ENCODE assay signal across 7 cellular contexts in the genomic region with DNA sequence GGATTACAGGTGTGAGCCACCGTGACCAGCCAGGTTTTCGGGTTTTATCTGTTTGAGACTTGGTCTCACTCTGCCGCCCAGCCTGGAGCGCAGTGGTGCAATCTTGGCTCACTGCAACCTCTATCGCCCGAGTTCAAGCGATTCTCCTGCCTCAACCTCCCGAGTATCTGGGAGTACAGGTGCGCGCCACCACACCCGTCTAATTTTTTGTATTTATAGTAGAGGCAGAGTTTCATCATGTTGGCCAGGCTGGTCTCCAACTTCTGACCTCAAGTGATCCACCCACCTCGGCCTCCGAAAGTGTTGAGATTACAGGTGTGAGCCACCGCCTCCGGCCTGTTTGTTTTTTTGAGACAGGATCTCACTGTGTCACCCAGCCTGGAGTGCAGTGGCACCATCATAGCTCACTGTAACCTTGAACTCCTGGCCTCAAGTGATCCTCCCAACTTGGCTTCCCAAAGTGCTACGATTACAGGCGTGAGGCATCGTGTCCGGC. TPM values are rescaled to one million over a fixed set of nuclear protein-coding genes. Genes with fewer than 3 reads are reported as not detected.
A peak's percentile ranks its signal among the peaks of the same experiment; 100 is the strongest.
DNase-seq lines count a peak whose midpoint lies in the region; ATAC-seq and TF ChIP-seq lines count a peak whose summit lies in the region.
"Not testable (repeated sequence)": the region's sequence is repeated elsewhere in the genome, so short reads cannot be mapped to it uniquely, and the experiment has no call there.

No MANE protein-coding gene starts in this region.

- 77 to 79% methylated on average over 19 of the region's 19 CpGs for WGBS in GM23248 (ENCODE audit: low coverage in 1 of 2, low lambda C conversion rate in 2 of 2, missing lambda C conversion rate in 2 of 2), 2 experiments
- 86% methylated on average over 19 of the region's 19 CpGs for WGBS in hepatocyte (ENCODE audit: low lambda C conversion rate, missing lambda C conversion rate)
- WGBS in smooth muscle cell (ENCODE audit: low lambda C conversion rate): 96% methylated on average over 19 of the region's 19 CpGs

- H3K36me3 Mint-ChIP-seq in activated naive CD4-positive, alpha-beta T cell treated with anti-CD3 and anti-CD28 coated beads for 36 hours (ENCODE audit: low read depth): peaks cover 12% of the 10 kb centered on the region
- peaks cover 43% of the 10 kb centered on the region for H3K36me3 Mint-ChIP-seq in dendritic cell treated with granulocyte-macrophage colony-stimulating factor and Interleukin-4, amounts not matched to agents 40 ng/mL and 50 ng/mL, for 4 days (ENCODE audit: low read depth)
- H3K36me3 Mint-ChIP-seq in naive B cell: not testable (repeated sequence)

- not testable (repeated sequence) for H4K20me1 ChIP-seq in GM23248 (ENCODE audit: insufficient read depth); PC-9 (ENCODE audit: insufficient read depth); hepatocyte (ENCODE audit: insufficient read depth, poor library complexity, severe bottlenecking); smooth muscle cell (ENCODE audit: low read depth)

- not testable (repeated sequence) for H3K27me3 ChIP-seq in GM23248 (replicated peaks; ENCODE audit: insufficient read depth); PC-9 (ENCODE audit: insufficient read depth, low read depth); hepatocyte; smooth muscle cell (ENCODE audit: low read depth)

- H2AFZ ChIP-seq in GM23248 (peak overlapping the region; percentile 99), PC-9 (peak overlapping the region; percentile 92), hepatocyte (peak overlapping the region; percentile 36), smooth muscle cell (ENCODE audit: low read depth) (peak overlapping the region; percentile 94)

- peak overlapping the region; percentile 50 for H3K27ac ChIP-seq in GM23248
- H3K27ac ChIP-seq in PC-9: peak overlapping the region; percentile 39
- peak overlapping the region; percentile 79 for H3K27ac ChIP-seq in hepatocyte
- not testable (repeated sequence) for H3K27ac ChIP-seq in smooth muscle cell (ENCODE audit: low read depth)

- peak overlapping the region; percentile 97 for H3K27ac Mint-ChIP-seq in activated naive CD4-positive, alpha-beta T cell treated with anti-CD3 and anti-CD28 coated beads for 36 hours
- H3K27ac Mint-ChIP-seq in dendritic cell treated with granulocyte-macrophage colony-stimulating factor and Interleukin-4, amounts not matched to agents 40 ng/mL and 50 ng/mL, for 4 days: peak overlapping the region; percentile 88
- peak overlapping the region in 5 of 6 donors; percentile 21 to 98 (median 96) for H3K27ac Mint-ChIP-seq in naive B cell

- in situ Hi-C loops in GM23248 (cut with MboI): not testable (repeated sequence)

- H3K4me1 ChIP-seq in GM23248 (ENCODE audit: insufficient read depth); hepatocyte (ENCODE audit: insufficient read depth); smooth muscle cell (ENCODE audit: low read depth): not testable (repeated sequence)
- H3K4me1 ChIP-seq in PC-9 (replicated peaks; ENCODE audit: insufficient read depth): peaks cover 25% of the 10 kb centered on the region

- peak overlapping the region; percentile 98 for H3K4me3 ChIP-seq in GM23248
- peak overlapping the region; percentile 95 for H3K4me3 ChIP-seq in PC-9
- peak overlapping the region; percentile 60 for H3K4me3 ChIP-seq in hepatocyte
- peak overlapping the region; percentile 80 for H3K4me3 ChIP-seq in smooth muscle cell

- H3F3A ChIP-seq in GM23248 (ENCODE audit: insufficient read depth); smooth muscle cell (ENCODE audit: low read depth): not testable (repeated sequence)
- peaks cover 38% of the 10 kb centered on the region; the same call in 1 of the 2 replicates for H3F3A ChIP-seq in PC-9 (ENCODE audit: insufficient read depth, low read depth)

- peak overlapping the region; percentile 96 for H3K4me2 ChIP-seq in GM23248 (ENCODE audit: unreplicated experiment)
- peak overlapping the region; percentile 82 for H3K4me2 ChIP-seq in PC-9
- H3K4me2 ChIP-seq in hepatocyte: peak overlapping the region; percentile 79
- H3K4me2 ChIP-seq in smooth muscle cell: peak overlapping the region; percentile 86

- intact Hi-C loops in PC-9 (cut with micrococcal nuclease; ENCODE audit: unreplicated experiment); activated naive CD4-positive, alpha-beta T cell treated with anti-CD3 and anti-CD28 coated beads for 36 hours (cut with micrococcal nuclease): not testable (repeated sequence)
- intact Hi-C loops in dendritic cell treated with granulocyte-macrophage colony-stimulating factor and Interleukin-4, amounts not matched to agents 40 ng/mL and 50 ng/mL, for 4 days (cut with micrococcal nuclease): loop anchor here (5.0 kb wide), 2 partner anchors 35 to 40 kb away; partner anchors contain the start of genes RAD9A and TMEM134

- not testable (repeated sequence) for H3K9me3 Mint-ChIP-seq in activated naive CD4-positive, alpha-beta T cell treated with anti-CD3 and anti-CD28 coated beads for 36 hours; dendritic cell treated with granulocyte-macrophage colony-stimulating factor and Interleukin-4, amounts not matched to agents 40 ng/mL and 50 ng/mL, for 4 days; naive B cell

- not testable (repeated sequence) for DNase-seq in GM23248; PC-9; hepatocyte (ENCODE audit: low spot score); naive B cell; smooth muscle cell (lab: John Stamatoyannopoulos, UW; ENCODE audit: unreplicated experiment)
- peak; percentile 28 for DNase-seq in activated naive CD4-positive, alpha-beta T cell treated with anti-CD3 and anti-CD28 coated beads for 36 hours

- peak overlapping the region; percentile 91 for H3K9ac ChIP-seq in GM23248
- H3K9ac ChIP-seq in smooth muscle cell (ENCODE audit: low read depth): not testable (repeated sequence)

- H3K36me3 ChIP-seq in GM23248 (ENCODE audit: low read depth); PC-9 (ENCODE audit: low read depth); hepatocyte (replicated peaks; ENCODE audit: insufficient read depth, low read depth); smooth muscle cell (ENCODE audit: low read depth): not testable (repeated sequence)

- H3K4me1 Mint-ChIP-seq in activated naive CD4-positive, alpha-beta T cell treated with anti-CD3 and anti-CD28 coated beads for 36 hours (ENCODE audit: low read depth): peaks cover 34% of the 10 kb centered on the region
- H3K4me1 Mint-ChIP-seq in dendritic cell treated with granulocyte-macrophage colony-stimulating factor and Interleukin-4, amounts not matched to agents 40 ng/mL and 50 ng/mL, for 4 days (ENCODE audit: low read depth): peaks cover 35% of the 10 kb centered on the region
- H3K4me1 Mint-ChIP-seq in naive B cell: peaks cover 22 to 47% (median 30%) of the 10 kb centered on the region in 3 donors

- H3K9me2 ChIP-seq in GM23248 (ENCODE audit: insufficient read depth); PC-9 (ENCODE audit: insufficient read depth); hepatocyte (replicated peaks; ENCODE audit: insufficient read depth): not testable (repeated sequence)

- POLR2A ChIA-PET in PC-9 (lab: Charles Lee; ENCODE audit: unreplicated experiment): not testable (repeated sequence)

- H3K79me2 ChIP-seq in GM23248 (ENCODE audit: insufficient read depth) (peaks cover 30% of the 10 kb centered on the region), PC-9 (ENCODE audit: low read depth) (peaks cover 21% of the 10 kb centered on the region), hepatocyte (peaks cover 24% of the 10 kb centered on the region), smooth muscle cell (ENCODE audit: low read depth) (peaks cover 24% of the 10 kb centered on the region)

- CTCF ChIA-PET in PC-9 (lab: Charles Lee): not testable (repeated sequence)
- CTCF ChIA-PET in activated naive CD4-positive, alpha-beta T cell treated with anti-CD3 and anti-CD28 coated beads for 36 hours (lab: Charles Lee): interaction anchor here (1.8 to 2.7 kb wide), 2 partner anchors 24 to 25 kb away, joined by 4 to 7 read pairs; partner anchors contain the start of genes PPP1CA and TBC1D10C

- ATAC-seq in naive B cell (ENCODE audit: low read depth in 2 of 2): not testable (repeated sequence)

- H3K9me3 ChIP-seq in GM23248 (ENCODE audit: low read depth); PC-9 (ENCODE audit: insufficient read depth, low read depth); hepatocyte (ENCODE audit: low read depth); smooth muscle cell (replicated peaks; ENCODE audit: low read depth): not testable (repeated sequence)

- TF ChIP-seq CTCF in PC-9 (conservative IDR thresholded peaks at IDR 0.05); hepatocyte (IDR thresholded peaks at IDR 0.05; ENCODE audit: poor library complexity); smooth muscle cell (IDR thresholded peaks at IDR 0.05; ENCODE audit: borderline replicate concordance, insufficient read depth, poor library complexity, severe bottlenecking): not testable (repeated sequence)

- not testable (repeated sequence) for H3K27me3 Mint-ChIP-seq in activated naive CD4-positive, alpha-beta T cell treated with anti-CD3 and anti-CD28 coated beads for 36 hours (ENCODE audit: low read depth); dendritic cell treated with granulocyte-macrophage colony-stimulating factor and Interleukin-4, amounts not matched to agents 40 ng/mL and 50 ng/mL, for 4 days; naive B cell

- BruUV-seq in PC-9 (replicated peaks; lab: Mats Ljungman, UMichigan): not testable (repeated sequence)

- peak overlapping the region; percentile 98 for H3K4me3 Mint-ChIP-seq in activated naive CD4-positive, alpha-beta T cell treated with anti-CD3 and anti-CD28 coated beads for 36 hours
- H3K4me3 Mint-ChIP-seq in dendritic cell treated with granulocyte-macrophage colony-stimulating factor and Interleukin-4, amounts not matched to agents 40 ng/mL and 50 ng/mL, for 4 days: peak overlapping the region; percentile 97
- peak overlapping the region; percentile 86 to 99 (median 98) for H3K4me3 Mint-ChIP-seq in naive B cell

RNA-seq across cellular contexts. Expression of gene RPS6KB2, which starts 0.9 kb away (rescaled TPM):
- 68.0 and 71.2 TPM in 2 replicates for total RNA-seq in GM23248 (2014; rRNA removed; shearing (Covaris generic))
- polyA plus RNA-seq in GM23248 (2016; fragmentation: Nextera tagmentation; extraction: Ambion mirVana) (52.3 and 53.0 TPM in 2 replicates), hepatocyte (105 and 107 TPM in 2 replicates), naive B cell (ENCODE audit: low read depth in 6 of 6) (10 to 100 TPM; 37.9 to 54.7 (median 50.0) TPM), smooth muscle cell (102 and 107 TPM in 2 replicates)
- total RNA-seq in PC-9 (2021) (52.0 and 54.0 TPM in 2 replicates), hepatocyte (59.9 and 65.0 TPM in 2 replicates), smooth muscle cell (66.5 and 86.9 TPM in 2 replicates)
- total RNA-seq in activated naive CD4-positive, alpha-beta T cell treated with anti-CD3 and anti-CD28 coated beads for 36 hours: 10 to 100 TPM; 50.7 to 51.2 TPM

RNA-seq across cellular contexts. Expression of gene PTPRCAP, which starts 10.1 kb away (rescaled TPM):
- not detected in 2 replicates for total RNA-seq in GM23248 (2014; rRNA removed; shearing (Covaris generic))
- 0.43 and 0.68 TPM in 2 replicates for polyA plus RNA-seq in GM23248 (2016; fragmentation: Nextera tagmentation; extraction: Ambion mirVana)
- 1.2 and 1.3 TPM in 2 replicates for total RNA-seq in PC-9 (2021)
- total RNA-seq in activated naive CD4-positive, alpha-beta T cell treated with anti-CD3 and anti-CD28 coated beads for 36 hours: 10 to 100 TPM; 56.8 to 62.4 TPM
- 2.5 and 3.4 TPM in 2 replicates for total RNA-seq in hepatocyte
- 1.0 and 1.3 TPM in 2 replicates for polyA plus RNA-seq in hepatocyte
- 1,000 to 10,000 TPM in 3 of 6 donors, 100 to 1,000 TPM in 3; 953 to 1,146 (median 1,009) TPM for polyA plus RNA-seq in naive B cell (ENCODE audit: low read depth in 6 of 6)
- total RNA-seq in smooth muscle cell: 2.5 TPM in 1 of 2 replicates, not detected in the other
- 1.1 TPM in 2 replicates for polyA plus RNA-seq in smooth muscle cell

RNA-seq across cellular contexts. Expression of gene CARNS1, which starts 11.9 kb away (rescaled TPM):
- 0.38 and 0.43 TPM in 2 replicates for total RNA-seq in GM23248 (2014; rRNA removed; shearing (Covaris generic))
- polyA plus RNA-seq in GM23248 (2016; fragmentation: Nextera tagmentation; extraction: Ambion mirVana) (0.13 and 0.38 TPM in 2 replicates), hepatocyte (7.7 and 11.5 TPM in 2 replicates), naive B cell (ENCODE audit: low read depth in 6 of 6) (1 to 10 TPM in 5 of 6 donors, under 1 TPM in 1; 0.80 to 2.9 (median 1.7) TPM), smooth muscle cell (1.7 and 3.6 TPM in 2 replicates)
- total RNA-seq in PC-9 (2021) (0.15 and 0.35 TPM in 2 replicates), hepatocyte (0.92 and 2.4 TPM in 2 replicates), smooth muscle cell (0.36 and 0.85 TPM in 2 replicates)
- total RNA-seq in activated naive CD4-positive, alpha-beta T cell treated with anti-CD3 and anti-CD28 coated beads for 36 hours: 1 to 10 TPM in 1 of 2 experiments, under 1 TPM in 1; 0.91 to 2.0 TPM

RNA-seq across cellular contexts. Expression of gene CORO1B, which starts 15.9 kb away (rescaled TPM):
- total RNA-seq in GM23248 (2014; rRNA removed; shearing (Covaris generic)): 107 and 113 TPM in 2 replicates
- polyA plus RNA-seq in GM23248 (2016; fragmentation: Nextera tagmentation; extraction: Ambion mirVana) (78.1 and 80.2 TPM in 2 replicates), hepatocyte (150 and 152 TPM in 2 replicates), naive B cell (ENCODE audit: low read depth in 6 of 6) (1 to 10 TPM; 6.5 to 9.9 (median 8.7) TPM), smooth muscle cell (84.6 and 85.8 TPM in 2 replicates)
- total RNA-seq in PC-9 (2021) (129 and 161 TPM in 2 replicates), hepatocyte (104 and 118 TPM in 2 replicates), smooth muscle cell (38.9 and 43.8 TPM in 2 replicates)
- 100 to 1,000 TPM; 298 to 305 TPM for total RNA-seq in activated naive CD4-positive, alpha-beta T cell treated with anti-CD3 and anti-CD28 coated beads for 36 hours

RNA-seq across cellular contexts. Expression of gene TBC1D10C, which starts 23.5 kb away (rescaled TPM):
- total RNA-seq in GM23248 (2014; rRNA removed; shearing (Covaris generic)): not detected in 2 replicates
- 0.25 TPM in 1 of 2 replicates, not detected in the other for polyA plus RNA-seq in GM23248 (2016; fragmentation: Nextera tagmentation; extraction: Ambion mirVana)
- 0.58 TPM in 1 of 2 replicates, not detected in the other for total RNA-seq in PC-9 (2021)
- 10 to 100 TPM; 73.7 to 81.4 TPM for total RNA-seq in activated naive CD4-positive, alpha-beta T cell treated with anti-CD3 and anti-CD28 coated beads for 36 hours
- 0.16 TPM in 1 of 2 replicates, not detected in the other for total RNA-seq in hepatocyte
- 0.07 and 0.26 TPM in 2 replicates for polyA plus RNA-seq in hepatocyte
- 100 to 1,000 TPM; 190 to 304 (median 239) TPM for polyA plus RNA-seq in naive B cell (ENCODE audit: low read depth in 6 of 6)
- not detected in 2 replicates for total RNA-seq in smooth muscle cell
- 0.32 TPM in 1 of 2 replicates, not detected in the other for polyA plus RNA-seq in smooth muscle cell

Comparison
In these comparisons a context has a peak if more than half of its experiments do, and no peak if none do; other contexts are left out.
1. H2AFZ ChIP-seq: peak in every context shown above with its lines; median percentile 99 in GM23248; 94 in smooth muscle cell; 92 in PC-9; 36 in hepatocyte.
2. RNA of gene PTPRCAP, which starts 10.1 kb away (total RNA-seq): 56.8 to 62.4 TPM in activated naive CD4-positive, alpha-beta T cell treated with anti-CD3 and anti-CD28 coated beads for 36 hours; 2.5 to 3.4 TPM in hepatocyte, 1.2 to 1.3 TPM in PC-9, 2.5 TPM in smooth muscle cell and not detected in GM23248; every median in the first group is over 10 times any median in the second.
3. Peak in every context shown above with its lines, with median percentiles within 50 percentile points of each other: H3K4me2 ChIP-seq, H3K4me3 ChIP-seq, H3K27ac Mint-ChIP-seq and H3K4me3 Mint-ChIP-seq.